ENCODE assay signal across 1 cellular context in the genomic region with DNA sequence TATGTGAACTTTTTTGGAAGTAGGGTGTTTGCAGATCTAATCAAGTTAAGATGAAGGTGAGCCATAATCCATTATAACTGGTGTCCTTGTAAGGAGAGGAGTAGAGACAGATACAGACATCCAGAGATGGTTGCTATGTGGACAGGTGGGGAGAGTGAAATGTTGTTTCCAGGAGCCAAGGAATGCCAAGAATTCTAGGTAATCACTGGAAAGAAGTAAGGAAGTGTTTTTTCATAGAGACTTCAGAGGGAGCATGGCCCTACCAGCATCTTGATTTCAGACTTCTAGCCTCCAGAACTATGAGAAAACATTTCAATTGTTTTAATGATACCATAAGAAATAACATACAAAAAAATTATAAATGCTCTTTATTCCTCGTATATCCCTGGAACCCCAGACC.
TF ChIP-seq lines count a peak whose summit lies in the region.

No MANE protein-coding gene starts in this region.

TF ChIP-seq in WTC11, 78 proteins besides CTCF, POLR2A, EP300 and RAD21 (continued from another document):
- TF ChIP-seq, protein P1, sequence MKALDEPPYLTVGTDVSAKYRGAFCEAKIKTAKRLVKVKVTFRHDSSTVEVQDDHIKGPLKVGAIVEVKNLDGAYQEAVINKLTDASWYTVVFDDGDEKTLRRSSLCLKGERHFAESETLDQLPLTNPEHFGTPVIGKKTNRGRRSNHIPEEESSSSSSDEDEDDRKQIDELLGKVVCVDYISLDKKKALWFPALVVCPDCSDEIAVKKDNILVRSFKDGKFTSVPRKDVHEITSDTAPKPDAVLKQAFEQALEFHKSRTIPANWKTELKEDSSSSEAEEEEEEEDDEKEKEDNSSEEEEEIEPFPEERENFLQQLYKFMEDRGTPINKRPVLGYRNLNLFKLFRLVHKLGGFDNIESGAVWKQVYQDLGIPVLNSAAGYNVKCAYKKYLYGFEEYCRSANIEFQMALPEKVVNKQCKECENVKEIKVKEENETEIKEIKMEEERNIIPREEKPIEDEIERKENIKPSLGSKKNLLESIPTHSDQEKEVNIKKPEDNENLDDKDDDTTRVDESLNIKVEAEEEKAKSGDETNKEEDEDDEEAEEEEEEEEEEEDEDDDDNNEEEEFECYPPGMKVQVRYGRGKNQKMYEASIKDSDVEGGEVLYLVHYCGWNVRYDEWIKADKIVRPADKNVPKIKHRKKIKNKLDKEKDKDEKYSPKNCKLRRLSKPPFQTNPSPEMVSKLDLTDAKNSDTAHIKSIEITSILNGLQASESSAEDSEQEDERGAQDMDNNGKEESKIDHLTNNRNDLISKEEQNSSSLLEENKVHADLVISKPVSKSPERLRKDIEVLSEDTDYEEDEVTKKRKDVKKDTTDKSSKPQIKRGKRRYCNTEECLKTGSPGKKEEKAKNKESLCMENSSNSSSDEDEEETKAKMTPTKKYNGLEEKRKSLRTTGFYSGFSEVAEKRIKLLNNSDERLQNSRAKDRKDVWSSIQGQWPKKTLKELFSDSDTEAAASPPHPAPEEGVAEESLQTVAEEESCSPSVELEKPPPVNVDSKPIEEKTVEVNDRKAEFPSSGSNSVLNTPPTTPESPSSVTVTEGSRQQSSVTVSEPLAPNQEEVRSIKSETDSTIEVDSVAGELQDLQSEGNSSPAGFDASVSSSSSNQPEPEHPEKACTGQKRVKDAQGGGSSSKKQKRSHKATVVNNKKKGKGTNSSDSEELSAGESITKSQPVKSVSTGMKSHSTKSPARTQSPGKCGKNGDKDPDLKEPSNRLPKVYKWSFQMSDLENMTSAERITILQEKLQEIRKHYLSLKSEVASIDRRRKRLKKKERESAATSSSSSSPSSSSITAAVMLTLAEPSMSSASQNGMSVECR (CRISPR knock-in tag; IDR thresholded peaks at IDR 0.05; ENCODE audit: borderline replicate concordance), result no peak
- TF ChIP-seq TEAD4 (CRISPR knock-in tag; IDR thresholded peaks at IDR 0.05) (no peak), SMAD3 (CRISPR knock-in tag; IDR thresholded peaks at IDR 0.05; ENCODE audit: borderline replicate concordance) (no peak), SP1 (CRISPR knock-in tag; conservative IDR thresholded peaks at IDR 0.05) (no peak), FOXK1 (CRISPR knock-in tag; IDR thresholded peaks at IDR 0.05) (no peak), FOXJ3 (CRISPR knock-in tag; IDR thresholded peaks at IDR 0.05; ENCODE audit: borderline replicate concordance) (no peak), NR3C1 (CRISPR knock-in tag; conservative IDR thresholded peaks at IDR 0.05; ENCODE audit: low read depth) (no peak), ZNF232 (CRISPR knock-in tag; IDR thresholded peaks at IDR 0.05) (no peak), ELF4 (CRISPR knock-in tag; IDR thresholded peaks at IDR 0.05; ENCODE audit: low read depth) (no peak), ZNF317 (CRISPR knock-in tag; IDR thresholded peaks at IDR 0.05; ENCODE audit: borderline replicate concordance, low read depth) (no peak)
- TF ChIP-seq, protein P2, sequence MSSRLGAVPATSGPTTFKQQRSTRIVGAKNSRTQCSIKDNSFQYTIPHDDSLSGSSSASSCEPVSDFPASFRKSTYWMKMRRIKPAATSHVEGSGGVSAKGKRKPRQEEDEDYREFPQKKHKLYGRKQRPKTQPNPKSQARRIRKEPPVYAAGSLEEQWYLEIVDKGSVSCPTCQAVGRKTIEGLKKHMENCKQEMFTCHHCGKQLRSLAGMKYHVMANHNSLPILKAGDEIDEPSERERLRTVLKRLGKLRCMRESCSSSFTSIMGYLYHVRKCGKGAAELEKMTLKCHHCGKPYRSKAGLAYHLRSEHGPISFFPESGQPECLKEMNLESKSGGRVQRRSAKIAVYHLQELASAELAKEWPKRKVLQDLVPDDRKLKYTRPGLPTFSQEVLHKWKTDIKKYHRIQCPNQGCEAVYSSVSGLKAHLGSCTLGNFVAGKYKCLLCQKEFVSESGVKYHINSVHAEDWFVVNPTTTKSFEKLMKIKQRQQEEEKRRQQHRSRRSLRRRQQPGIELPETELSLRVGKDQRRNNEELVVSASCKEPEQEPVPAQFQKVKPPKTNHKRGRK (CRISPR knock-in tag; IDR thresholded peaks at IDR 0.05; ENCODE audit: borderline replicate concordance), result no peak
- TF ChIP-seq, protein P3, sequence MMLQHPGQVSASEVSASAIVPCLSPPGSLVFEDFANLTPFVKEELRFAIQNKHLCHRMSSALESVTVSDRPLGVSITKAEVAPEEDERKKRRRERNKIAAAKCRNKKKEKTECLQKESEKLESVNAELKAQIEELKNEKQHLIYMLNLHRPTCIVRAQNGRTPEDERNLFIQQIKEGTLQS (CRISPR knock-in tag; conservative IDR thresholded peaks at IDR 0.05), result no peak
